In genomic region chr10:84097787-84098353, GRCh38 we compare ENCODE assay signal across 9 cellular contexts. TPM values are rescaled to one million over a fixed set of nuclear protein-coding genes. Genes with fewer than 3 reads are reported as not detected.
DNase-seq lines count a peak whose midpoint lies in the region; ATAC-seq, FAIRE-seq and TF ChIP-seq lines count a peak whose summit lies in the region.
"Had no signal": no experiment of that assay in that cellular context is flagged by ENCODE, and none has a peak within 500 bp of the region (broad histone marks: within the 10 kb centered on the region; RNA-seq: fewer than 3 reads in every experiment).

No MANE protein-coding gene starts in this region.

- no peaks in the 10 kb centered on the region for H4K20me1 ChIP-seq in Loucy (ENCODE audit: insufficient read depth, low read length, poor library complexity, severe bottlenecking)

- H3K27ac Mint-ChIP-seq in brain (peak overlapping the region in 1 of 5 experiments; percentile 16), nephron progenitor cell (no peak overlapping the region)
- no peak overlapping the region for H3K27ac Mint-ChIP-seq in activated T-cell treated with anti-CD3 and anti-CD28 coated beads, Interleukin-2, amount 50 U/mL, for 72 hours
- H3K27ac Mint-ChIP-seq: activated CD4-positive, alpha-beta T cell treated with anti-CD3 and anti-CD28 coated beads, Interleukin-2, amount 10 ng/mL, durations not matched to agents 24 days and 14 days had no signal

- no peak overlapping the region for H3K4me3 ChIP-seq in Loucy (ENCODE audit: low read length, poor library complexity, severe bottlenecking)

- peak; percentile 75 for TF ChIP-seq CTCF in Loucy (conservative IDR thresholded peaks at IDR 0.05; ENCODE audit: low read length)
- TF ChIP-seq CTCF in brain (conservative IDR thresholded peaks at IDR 0.05) = peak; percentile 69 to 76
- TF ChIP-seq CTCF in nephron progenitor cell (IDR thresholded peaks at IDR 0.05) = peak; percentile 54

- DNase-seq in nephron progenitor cell = no peak
- DNase-seq in HuH-7.5 (ENCODE audit: low spot score) = no peak
- no peak for DNase-seq in activated T-cell treated with anti-CD3 and anti-CD28 coated beads, Interleukin-2, amount 50 U/mL, for 48 hours
- no peak for DNase-seq in activated T-cell treated with anti-CD3 and anti-CD28 coated beads, Interleukin-2, amount 50 U/mL, for 72 hours
- DNase-seq in cortex of kidney (lab: John Stamatoyannopoulos, UW) = no peak
- DNase-seq: activated CD4-positive, alpha-beta T cell treated with anti-CD3 and anti-CD28 coated beads, Interleukin-2, amount 10 ng/mL, durations not matched to agents 24 days and 14 days had no signal

- H3K4me2 ChIP-seq in Loucy (ENCODE audit: low read depth, low read length, poor library complexity, severe bottlenecking) = no peak overlapping the region

- no peak overlapping the region for H2AFZ ChIP-seq in Loucy (ENCODE audit: low read length)

- H3K9me3 Mint-ChIP-seq in brain (peaks cover 0 to 3% (median 0%) of the 10 kb centered on the region in 5 experiments), nephron progenitor cell (no peaks in the 10 kb centered on the region)
- H3K9me3 Mint-ChIP-seq in activated T-cell treated with anti-CD3 and anti-CD28 coated beads, Interleukin-2, amount 50 U/mL, for 72 hours = no peaks in the 10 kb centered on the region
- H3K9me3 Mint-ChIP-seq: activated CD4-positive, alpha-beta T cell treated with anti-CD3 and anti-CD28 coated beads, Interleukin-2, amount 10 ng/mL, durations not matched to agents 24 days and 14 days had no signal

- H3K36me3 Mint-ChIP-seq in brain = no peaks in the 10 kb centered on the region
- no peaks in the 10 kb centered on the region for H3K36me3 Mint-ChIP-seq in nephron progenitor cell (ENCODE audit: low read depth)
- no peaks in the 10 kb centered on the region for H3K36me3 Mint-ChIP-seq in activated T-cell treated with anti-CD3 and anti-CD28 coated beads, Interleukin-2, amount 50 U/mL, for 72 hours (ENCODE audit: insufficient read depth in 2 of 2)

- no peak for ATAC-seq in activated T-cell treated with anti-CD3 and anti-CD28 coated beads, Interleukin-2, amount 50 U/mL, for 72 hours (replicated peaks in 1 of 2)

- H3F3A ChIP-seq in Loucy (ENCODE audit: low read depth) = no peaks in the 10 kb centered on the region

- no peaks in the 10 kb centered on the region for H3K27me3 ChIP-seq in Loucy (ENCODE audit: insufficient read depth, low read length, poor library complexity, severe bottlenecking)

- peaks cover 33% of the 10 kb centered on the region for H3K4me1 Mint-ChIP-seq in brain
- H3K4me1 Mint-ChIP-seq in nephron progenitor cell = no peaks in the 10 kb centered on the region
- no peaks in the 10 kb centered on the region for H3K4me1 Mint-ChIP-seq in activated T-cell treated with anti-CD3 and anti-CD28 coated beads, Interleukin-2, amount 50 U/mL, for 72 hours (ENCODE audit: low read depth)
- H3K4me1 Mint-ChIP-seq: activated CD4-positive, alpha-beta T cell treated with anti-CD3 and anti-CD28 coated beads, Interleukin-2, amount 10 ng/mL, durations not matched to agents 24 days and 14 days had no signal

- no peaks in the 10 kb centered on the region for H3K9me3 ChIP-seq in Loucy (ENCODE audit: insufficient read depth, low read depth, low read length)

- no peaks in the 10 kb centered on the region for H3K9me2 ChIP-seq in Loucy (replicated peaks; ENCODE audit: low read depth, low read length)

- H3K36me3 ChIP-seq in Loucy (ENCODE audit: insufficient read depth, low read length) = no peaks in the 10 kb centered on the region

- no peak overlapping the region for H3K4me3 Mint-ChIP-seq in brain
- no peak overlapping the region for H3K4me3 Mint-ChIP-seq in nephron progenitor cell
- H3K4me3 Mint-ChIP-seq in activated T-cell treated with anti-CD3 and anti-CD28 coated beads, Interleukin-2, amount 50 U/mL, for 72 hours = no peak overlapping the region
- H3K4me3 Mint-ChIP-seq: activated CD4-positive, alpha-beta T cell treated with anti-CD3 and anti-CD28 coated beads, Interleukin-2, amount 10 ng/mL, durations not matched to agents 24 days and 14 days had no signal

- H3K4me1 ChIP-seq in Loucy (ENCODE audit: insufficient read depth, low read length, poor library complexity, severe bottlenecking) = no peaks in the 10 kb centered on the region

- H3K27me3 Mint-ChIP-seq in brain (no peaks in the 10 kb centered on the region), nephron progenitor cell (ENCODE audit: low read depth, poor library complexity) (peaks cover 19% of the 10 kb centered on the region)
- H3K27me3 Mint-ChIP-seq in activated T-cell treated with anti-CD3 and anti-CD28 coated beads, Interleukin-2, amount 50 U/mL, for 72 hours (ENCODE audit: low read depth) = peaks cover 1% of the 10 kb centered on the region

- FAIRE-seq in G401.6 (lab: Jason Lieb, UNC) = peak; percentile 15

- no peaks in the 10 kb centered on the region for H3K79me2 ChIP-seq in Loucy (ENCODE audit: insufficient read depth, low read length)

- no peak overlapping the region for H3K9ac ChIP-seq in Loucy (ENCODE audit: low read depth, low read length, poor library complexity, severe bottlenecking)

RNA-seq across cellular contexts. Expression of gene GHITM, which starts 41.4 kb away (rescaled TPM):
- polyA plus RNA-seq in brain (ENCODE audit: insufficient read depth, low read depth, low replicate concordance) = 112 TPM
- 100 to 1,000 TPM; 214 to 234 TPM for total RNA-seq in activated T-cell treated with anti-CD3 and anti-CD28 coated beads, Interleukin-2, amount 50 U/mL, for 72 hours
